Comparison of ENCODE assay signal across 8 cellular contexts in the genomic region with DNA sequence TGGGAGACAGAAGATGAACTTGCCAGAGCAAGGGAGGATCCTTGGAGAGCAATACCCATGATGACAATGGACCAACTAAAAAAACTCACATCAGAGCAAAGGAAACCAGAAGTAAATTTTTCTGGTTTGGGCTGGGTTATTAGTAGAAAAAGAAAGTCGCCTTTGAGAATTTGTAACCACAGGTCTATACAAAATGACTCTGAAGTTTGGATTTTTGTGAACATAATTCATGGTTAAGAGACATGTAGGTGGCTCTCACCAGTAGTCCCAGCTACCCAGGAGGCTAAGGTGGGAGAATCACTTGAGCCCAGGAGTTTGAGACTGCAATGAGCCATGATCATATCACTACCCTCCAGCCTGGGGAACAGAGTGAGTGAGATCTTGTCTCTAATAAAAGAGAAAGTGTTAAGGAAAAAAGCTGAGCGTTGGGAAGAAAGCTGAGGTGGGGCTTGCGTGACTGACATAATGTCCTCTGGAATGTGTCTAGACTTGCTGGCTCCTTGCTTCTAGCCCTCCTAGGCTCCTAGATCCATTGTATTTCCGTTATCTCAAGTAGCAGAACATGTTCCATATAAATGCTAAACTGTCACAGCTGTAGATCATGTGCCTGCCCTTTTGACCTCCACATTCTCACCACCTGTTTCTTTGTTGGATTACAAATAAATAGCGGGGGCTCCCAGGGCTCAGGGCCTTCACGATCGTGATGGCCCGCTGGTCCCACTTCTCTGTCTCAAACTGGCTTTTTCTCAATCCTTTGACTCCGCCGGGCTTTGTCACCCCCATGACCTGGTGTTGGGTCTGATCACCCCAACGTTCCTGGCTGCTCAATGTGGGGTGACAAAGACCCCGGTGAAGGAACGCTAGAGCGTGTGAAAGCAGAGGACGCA. TPM values are rescaled to one million over a fixed set of nuclear protein-coding genes. Genes with fewer than 3 reads are reported as not detected.
DNase-seq lines count a peak whose midpoint lies in the region; ATAC-seq, FAIRE-seq and TF ChIP-seq lines count a peak whose summit lies in the region.

No MANE protein-coding gene starts in this region.

- H2BK20ac ChIP-seq in H1 (ENCODE audit: low read length): no peak overlapping the region

- H3K4me1 ChIP-seq in H1 (replicated peaks in 1 of 4; ENCODE audit: control insufficient read depth in 3 of 4, insufficient read depth in 4 of 4, low read length in 3 of 4): peaks cover 3 to 19% (median 11%) of the 10 kb centered on the region in 4 experiments; a peak in 5 of 7 replicates

- no peak for TF ChIP-seq RAD21 in H1 (IDR thresholded peaks at IDR 0.05 in 1 of 2, conservative IDR thresholded peaks at IDR 0.05 in 1 of 2; ENCODE audit: low read depth in 2 of 2, low read length in 2 of 2)

- H3K79me2 ChIP-seq in H1 (ENCODE audit: control insufficient read depth in 1 of 2, insufficient read depth in 2 of 2, low read length in 2 of 2): no peaks in the 10 kb centered on the region

- H3K79me1 ChIP-seq in H1 (ENCODE audit: low read depth, low read length): no peaks in the 10 kb centered on the region

- no peaks in the 10 kb centered on the region for H3K9me3 ChIP-seq in H1 (ENCODE audit: insufficient read depth in 2 of 2, low read depth in 1 of 2, low read length in 1 of 2)

- peak overlapping the region; percentile 48 for H4K5ac ChIP-seq in H1 (ENCODE audit: insufficient read length, low read depth, low read length)

- no peak overlapping the region for H2BK15ac ChIP-seq in H1 (ENCODE audit: low read length)

- no peaks in the 10 kb centered on the region for H3K36me3 ChIP-seq in H1 (ENCODE audit: control insufficient read depth in 2 of 4, insufficient read depth in 4 of 4, low read length in 3 of 4)

- no peaks in the 10 kb centered on the region; the same call in 1 of the 2 replicates for H3K23me2 ChIP-seq in H1 (ENCODE audit: low read depth, low read length)

- no peak overlapping the region for H3K18ac ChIP-seq in H1 (ENCODE audit: extremely low read depth, low read length)

- no peak overlapping the region for H3K4ac ChIP-seq in H1 (replicated peaks; ENCODE audit: insufficient read length, low read depth, low read length)

- H4K91ac ChIP-seq in H1 (replicated peaks; ENCODE audit: insufficient read length, low read length): peak overlapping the region; percentile 80

- H3K9ac ChIP-seq in H1 (replicated peaks in 1 of 4; ENCODE audit: extremely low read depth in 1 of 4, low read depth in 3 of 4, low read length in 3 of 4): no peak overlapping the region; a peak in 2 of 7 replicates

- TF ChIP-seq EP300 in H1 (IDR thresholded peaks at IDR 0.05; ENCODE audit: borderline replicate concordance in 1 of 2, low read depth in 2 of 2, low read length in 2 of 2): 0 out of 3 replicates have a peak, but pooled peaks of 1 of the 2 experiments have one; percentile 22

- no peaks in the 10 kb centered on the region for H3K27me3 ChIP-seq in H1 (replicated peaks in 1 of 4; ENCODE audit: control insufficient read depth in 3 of 4, extremely low read depth in 1 of 4, insufficient read depth in 3 of 4, low read length in 3 of 4)

- CTCF ChIA-PET in H1 (lab: Charles Lee; ENCODE audit: partially characterized antibody): interaction anchor here (0.7 to 2.6 kb wide), 4 partner anchors 10 to 154 kb away, joined by 3 to 12 read pairs (median 3); no protein-coding TSS in a partner anchor

- WGBS in H1 (ENCODE audit: extremely low coverage in 1 of 2, insufficient coverage in 1 of 2, insufficient read length in 1 of 2, insufficient replicate concordance in 2 of 2, low coverage in 1 of 2, low lambda C conversion rate in 2 of 2, missing lambda C conversion rate in 1 of 2), 2 experiments: 67% methylated on average over 15 of the region's 15 CpGs; no CpG with 5 or more reads in 1 of the 2 experiments

- H3K14ac ChIP-seq in H1 (ENCODE audit: insufficient read length): no peak overlapping the region

- peak overlapping the region; percentile 92 for H2BK12ac ChIP-seq in H1 (ENCODE audit: low read depth, low read length)

- H3K4me3 ChIP-seq in H1 (ENCODE audit: extremely low read depth in 1 of 4, insufficient read depth in 2 of 4, low read depth in 3 of 4, low read length in 4 of 4): no peak overlapping the region

- H2AFZ ChIP-seq in H1 (ENCODE audit: low read length): no peak overlapping the region

- no peak overlapping the region; the same call in 1 of the 2 replicates for H2BK5ac ChIP-seq in H1 (ENCODE audit: low read depth, low read length)

- no peak overlapping the region for H3K23ac ChIP-seq in H1 (ENCODE audit: insufficient read length)

- POLR2A ChIA-PET in H1 (lab: Charles Lee; ENCODE audit: partially characterized antibody): no interaction called here

- H3K56ac ChIP-seq in H1 (replicated peaks; ENCODE audit: insufficient read length, low read depth, low read length): no peak overlapping the region

- TF ChIP-seq CTCF in H1 (IDR thresholded peaks at IDR 0.05; ENCODE audit: control extremely low read depth in 1 of 3, insufficient read depth in 1 of 3, low read depth in 1 of 3, low read length in 3 of 3): no peak

- peak; percentile 67 for ATAC-seq in GM21447 (IDR thresholded peaks at IDR 0.05; ENCODE audit: unreplicated experiment)
- ATAC-seq in HG03565 (IDR thresholded peaks at IDR 0.05; ENCODE audit: unreplicated experiment): peak; percentile 70

- H4K20me1 ChIP-seq in H1 (replicated peaks in 1 of 2; ENCODE audit: control insufficient read depth in 1 of 2, insufficient read depth in 2 of 2, low read length in 2 of 2): no peaks in the 10 kb centered on the region

- peak; percentile 8 for DNase-seq in ELR (ENCODE audit: low read depth)
- no peak for DNase-seq in H1 (ENCODE audit: low read depth in 1 of 2, low spot score in 2 of 2)
- DNase-seq in NCI-H2171 treated with DMSO at 0.1 percent for 48 hours (lab: John Stamatoyannopoulos, UW): no peak
- DNase-seq in stimulated activated CD4-positive, alpha-beta T cell treated with anti-CD3 and anti-CD28 coated beads, Interleukin-2, amount 100 ng/mL, for 48 hours: no peak
- DNase-seq in NOMO-1 (lab: John Stamatoyannopoulos, UW; ENCODE audit: unreplicated experiment in 2 of 2): no peak
- DNase-seq in ureter (ENCODE audit: low spot score): no peak

- H4K8ac ChIP-seq in H1 (ENCODE audit: extremely low read depth, insufficient read depth, low read length): no peak overlapping the region

- H3K4me2 ChIP-seq in H1 (ENCODE audit: insufficient read depth in 1 of 2, low read depth in 2 of 2, low read length in 2 of 2): peak overlapping the region; percentile 21 to 36; a peak in 2 of 4 replicates

- no peak for TF ChIP-seq POLR2A in H1 (IDR thresholded peaks at IDR 0.05; ENCODE audit: control extremely low read depth in 1 of 2, low read depth in 2 of 2, low read length in 2 of 2)

- FAIRE-seq in H1 (lab: Jason Lieb, UNC): no peak

- no peak overlapping the region; the same call in 1 of the 2 replicates for H3K27ac ChIP-seq in H1 (ENCODE audit: low read depth, low read length)

- peak overlapping the region; percentile 83 for H2BK120ac ChIP-seq in H1 (replicated peaks; ENCODE audit: low read depth, low read length)

- H2AK5ac ChIP-seq in H1 (ENCODE audit: low read depth, low read length): no peak overlapping the region

TF ChIP-seq in H1, 55 proteins besides CTCF, POLR2A, EP300 and RAD21:
- TF ChIP-seq HDAC2 (IDR thresholded peaks at IDR 0.05; ENCODE audit: borderline replicate concordance in 1 of 2, low read depth in 2 of 2, low read length in 2 of 2): no peak
- TF ChIP-seq TEAD4 (IDR thresholded peaks at IDR 0.05; ENCODE audit: low read depth, low read length): peak; percentile 30; the same call in 1 of the 2 replicates
- TF ChIP-seq RXRA (IDR thresholded peaks at IDR 0.05; ENCODE audit: insufficient read depth, low read depth, low read length): 0 out of 2 replicates have a peak, but pooled peaks have one; percentile 55
- TF ChIP-seq TCF12 (IDR thresholded peaks at IDR 0.05; ENCODE audit: low read depth, low read length): 0 out of 2 replicates have a peak, but pooled peaks have one; percentile 76

RNA-seq across cellular contexts. Expression of a gene that starts 56.2 kb away (rescaled TPM):
- total RNA-seq in H1 (2021; fragmentation: NEBNext Ultra II Directional; extraction: Animal tissue kit (Norgen Biotek cat#: 25700)): 71.4 and 73.9 TPM in 2 replicates
- 44.7 and 90.3 TPM in 2 replicates for polyA plus RNA-seq in H1 (2011; rRNA removed)
- polyA plus RNA-seq in H1 (2011; cell fraction: cytosol; rRNA removed): 75.4 TPM
- 92.3 TPM for polyA plus RNA-seq in H1 (2011; cell fraction: nucleus; rRNA removed)
- 69.2 to 167 TPM (median 86.3 TPM) in 4 replicates for polyA plus RNA-seq in H1 (2012, experiment 1 of 2)
- 14.1 TPM for polyA plus RNA-seq in H1 (2012, experiment 2 of 2)
- polyA plus RNA-seq in H1 (2013, experiment 1 of 2): 208 TPM
- polyA plus RNA-seq in H1 (2013, experiment 2 of 2): 224 TPM
- polyA minus RNA-seq in H1 (2011; rRNA and poly(A)+ RNA removed): 183 and 296 TPM in 2 replicates
- polyA minus RNA-seq in H1 (2011; cell fraction: cytosol; rRNA and poly(A)+ RNA removed): 105 TPM
- 174 TPM for polyA minus RNA-seq in H1 (2011; cell fraction: nucleus; rRNA and poly(A)+ RNA removed)
- total RNA-seq in ureter: 68.2 TPM
